ENCODE assay signal across 1 cellular context in the genomic region with DNA sequence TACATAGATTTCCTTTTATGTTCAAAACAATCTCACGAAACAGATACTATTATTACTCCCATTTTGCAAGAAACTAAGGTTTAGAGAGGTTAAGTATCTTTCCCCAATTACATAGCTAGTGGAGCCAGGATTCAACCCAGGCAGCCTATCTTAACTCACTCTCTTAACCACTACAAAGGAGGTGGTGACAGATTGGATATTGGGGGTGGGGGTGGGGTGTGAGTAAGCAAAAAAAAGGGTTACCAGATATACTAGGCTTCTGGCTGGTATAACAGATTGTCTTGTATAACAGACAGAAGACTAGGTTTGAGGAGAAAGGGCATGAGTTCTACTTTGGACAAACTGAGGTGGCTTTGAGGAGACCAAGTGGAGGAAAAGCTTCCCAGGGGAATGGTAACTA.
TF ChIP-seq lines count a peak whose summit lies in the region.

No MANE protein-coding gene starts in this region.

TF ChIP-seq in GM23338, 12 proteins besides CTCF, POLR2A, EP300 and RAD21 (continued from another document):
- TF ChIP-seq, protein P1, sequence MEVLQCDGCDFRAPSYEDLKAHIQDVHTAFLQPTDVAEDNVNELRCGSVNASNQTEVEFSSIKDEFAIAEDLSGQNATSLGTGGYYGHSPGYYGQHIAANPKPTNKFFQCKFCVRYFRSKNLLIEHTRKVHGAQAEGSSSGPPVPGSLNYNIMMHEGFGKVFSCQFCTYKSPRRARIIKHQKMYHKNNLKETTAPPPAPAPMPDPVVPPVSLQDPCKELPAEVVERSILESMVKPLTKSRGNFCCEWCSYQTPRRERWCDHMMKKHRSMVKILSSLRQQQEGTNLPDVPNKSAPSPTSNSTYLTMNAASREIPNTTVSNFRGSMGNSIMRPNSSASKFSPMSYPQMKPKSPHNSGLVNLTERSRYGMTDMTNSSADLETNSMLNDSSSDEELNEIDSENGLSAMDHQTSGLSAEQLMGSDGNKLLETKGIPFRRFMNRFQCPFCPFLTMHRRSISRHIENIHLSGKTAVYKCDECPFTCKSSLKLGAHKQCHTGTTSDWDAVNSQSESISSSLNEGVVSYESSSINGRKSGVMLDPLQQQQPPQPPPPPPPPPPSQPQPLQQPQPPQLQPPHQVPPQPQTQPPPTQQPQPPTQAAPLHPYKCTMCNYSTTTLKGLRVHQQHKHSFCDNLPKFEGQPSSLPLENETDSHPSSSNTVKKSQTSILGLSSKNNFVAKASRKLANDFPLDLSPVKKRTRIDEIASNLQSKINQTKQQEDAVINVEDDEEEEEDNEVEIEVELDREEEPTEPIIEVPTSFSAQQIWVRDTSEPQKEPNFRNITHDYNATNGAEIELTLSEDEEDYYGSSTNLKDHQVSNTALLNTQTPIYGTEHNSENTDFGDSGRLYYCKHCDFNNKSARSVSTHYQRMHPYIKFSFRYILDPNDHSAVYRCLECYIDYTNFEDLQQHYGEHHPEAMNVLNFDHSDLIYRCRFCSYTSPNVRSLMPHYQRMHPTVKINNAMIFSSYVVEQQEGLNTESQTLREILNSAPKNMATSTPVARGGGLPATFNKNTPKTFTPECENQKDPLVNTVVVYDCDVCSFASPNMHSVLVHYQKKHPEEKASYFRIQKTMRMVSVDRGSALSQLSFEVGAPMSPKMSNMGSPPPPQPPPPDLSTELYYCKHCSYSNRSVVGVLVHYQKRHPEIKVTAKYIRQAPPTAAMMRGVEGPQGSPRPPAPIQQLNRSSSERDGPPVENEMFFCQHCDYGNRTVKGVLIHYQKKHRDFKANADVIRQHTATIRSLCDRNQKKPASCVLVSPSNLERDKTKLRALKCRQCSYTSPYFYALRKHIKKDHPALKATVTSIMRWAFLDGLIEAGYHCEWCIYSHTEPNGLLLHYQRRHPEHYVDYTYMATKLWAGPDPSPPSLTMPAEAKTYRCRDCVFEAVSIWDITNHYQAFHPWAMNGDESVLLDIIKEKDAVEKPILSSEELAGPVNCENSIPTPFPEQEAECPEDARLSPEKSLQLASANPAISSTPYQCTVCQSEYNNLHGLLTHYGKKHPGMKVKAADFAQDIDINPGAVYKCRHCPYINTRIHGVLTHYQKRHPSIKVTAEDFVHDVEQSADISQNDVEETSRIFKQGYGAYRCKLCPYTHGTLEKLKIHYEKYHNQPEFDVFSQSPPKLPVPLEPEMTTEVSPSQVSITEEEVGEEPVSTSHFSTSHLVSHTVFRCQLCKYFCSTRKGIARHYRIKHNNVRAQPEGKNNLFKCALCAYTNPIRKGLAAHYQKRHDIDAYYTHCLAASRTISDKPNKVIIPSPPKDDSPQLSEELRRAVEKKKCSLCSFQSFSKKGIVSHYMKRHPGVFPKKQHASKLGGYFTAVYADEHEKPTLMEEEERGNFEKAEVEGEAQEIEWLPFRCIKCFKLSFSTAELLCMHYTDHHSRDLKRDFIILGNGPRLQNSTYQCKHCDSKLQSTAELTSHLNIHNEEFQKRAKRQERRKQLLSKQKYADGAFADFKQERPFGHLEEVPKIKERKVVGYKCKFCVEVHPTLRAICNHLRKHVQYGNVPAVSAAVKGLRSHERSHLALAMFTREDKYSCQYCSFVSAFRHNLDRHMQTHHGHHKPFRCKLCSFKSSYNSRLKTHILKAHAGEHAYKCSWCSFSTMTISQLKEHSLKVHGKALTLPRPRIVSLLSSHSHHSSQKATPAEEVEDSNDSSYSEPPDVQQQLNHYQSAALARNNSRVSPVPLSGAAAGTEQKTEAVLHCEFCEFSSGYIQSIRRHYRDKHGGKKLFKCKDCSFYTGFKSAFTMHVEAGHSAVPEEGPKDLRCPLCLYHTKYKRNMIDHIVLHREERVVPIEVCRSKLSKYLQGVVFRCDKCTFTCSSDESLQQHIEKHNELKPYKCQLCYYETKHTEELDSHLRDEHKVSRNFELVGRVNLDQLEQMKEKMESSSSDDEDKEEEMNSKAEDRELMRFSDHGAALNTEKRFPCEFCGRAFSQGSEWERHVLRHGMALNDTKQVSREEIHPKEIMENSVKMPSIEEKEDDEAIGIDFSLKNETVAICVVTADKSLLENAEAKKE (CRISPR knock-in tag; IDR thresholded peaks at IDR 0.05) = no peak
- TF ChIP-seq ZNF114 (CRISPR knock-in tag; IDR thresholded peaks at IDR 0.05) (no peak), EZH2 (IDR thresholded peaks at IDR 0.05; ENCODE audit: low read depth, unreplicated experiment) (no peak), POLR2AphosphoS5 (IDR thresholded peaks at IDR 0.05; ENCODE audit: low read depth) (no peak)
- TF ChIP-seq, protein P2, sequence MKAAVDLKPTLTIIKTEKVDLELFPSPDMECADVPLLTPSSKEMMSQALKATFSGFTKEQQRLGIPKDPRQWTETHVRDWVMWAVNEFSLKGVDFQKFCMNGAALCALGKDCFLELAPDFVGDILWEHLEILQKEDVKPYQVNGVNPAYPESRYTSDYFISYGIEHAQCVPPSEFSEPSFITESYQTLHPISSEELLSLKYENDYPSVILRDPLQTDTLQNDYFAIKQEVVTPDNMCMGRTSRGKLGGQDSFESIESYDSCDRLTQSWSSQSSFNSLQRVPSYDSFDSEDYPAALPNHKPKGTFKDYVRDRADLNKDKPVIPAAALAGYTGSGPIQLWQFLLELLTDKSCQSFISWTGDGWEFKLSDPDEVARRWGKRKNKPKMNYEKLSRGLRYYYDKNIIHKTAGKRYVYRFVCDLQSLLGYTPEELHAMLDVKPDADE (IDR thresholded peaks at IDR 0.05) = no peak
